8 cellular contexts compared by ENCODE assay signal in the genomic region with DNA sequence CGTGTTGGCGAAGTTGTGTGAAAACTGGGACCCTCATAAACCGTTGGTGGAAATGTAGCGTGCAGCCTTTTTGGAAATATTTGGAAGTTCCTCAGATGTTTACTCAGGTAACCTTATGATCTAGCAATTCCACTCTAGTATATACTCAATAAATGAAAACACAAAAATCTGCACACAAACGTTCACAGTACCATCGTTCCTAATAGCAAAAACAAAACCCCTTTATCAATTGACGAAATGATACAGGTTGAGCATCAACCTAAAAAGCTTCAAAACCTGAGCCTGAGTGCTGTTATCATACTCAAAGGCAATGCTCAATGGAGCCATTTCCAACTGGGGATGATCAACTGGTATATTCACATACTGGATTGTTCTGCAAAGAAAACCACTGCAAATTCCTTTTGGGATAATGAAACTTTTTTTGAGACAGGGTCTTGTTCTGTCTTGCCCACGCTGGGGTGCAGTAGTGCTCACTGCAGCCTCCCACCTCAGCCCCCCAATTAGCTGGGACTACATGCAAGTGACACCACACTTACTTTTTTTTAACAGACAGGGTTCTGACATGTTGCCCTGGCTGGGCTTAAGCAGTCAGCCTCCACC. TPM values are rescaled to one million over a fixed set of nuclear protein-coding genes. Genes with fewer than 3 reads are reported as not detected.
DNase-seq lines count a peak whose midpoint lies in the region; ATAC-seq and TF ChIP-seq lines count a peak whose summit lies in the region.

No MANE protein-coding gene starts in this region.

- H3K4me1 Mint-ChIP-seq in activated naive CD4-positive, alpha-beta T cell treated with anti-CD3 and anti-CD28 coated beads for 36 hours (ENCODE audit: low read depth): peaks cover 66% of the 10 kb centered on the region

- peaks cover 12% of the 10 kb centered on the region for H3K4me1 ChIP-seq in cardiac muscle cell (ENCODE audit: low read depth)
- H3K4me1 ChIP-seq in left lung: peaks cover 26 to 65% of the 10 kb centered on the region in 2 donors
- H3K4me1 ChIP-seq in transverse colon: peaks cover 16 to 53% (median 36%) of the 10 kb centered on the region in 4 donors

- peaks cover 39% of the 10 kb centered on the region for H3K36me3 ChIP-seq in cardiac muscle cell
- peaks cover 7 to 48% of the 10 kb centered on the region in 2 donors for H3K36me3 ChIP-seq in left lung
- H3K36me3 ChIP-seq in transverse colon: peaks cover 0 to 31% (median 12%) of the 10 kb centered on the region in 4 donors

- in situ Hi-C loops in transverse colon (cut with MboI; ENCODE audit: low pct_ligation_motif_present in 1 of 4, low pct_unique_long_range_greater_than_20kb in 1 of 4, low sequenced_read_pairs in 3 of 4): loop anchor here in 1 of 4 donors (25.0 kb wide), 1 partner anchor 799 kb away; the partner anchor contains the start of genes CXXC1 and MBD1

- no peak for TF ChIP-seq EP300 in transverse colon (IDR thresholded peaks at IDR 0.05; ENCODE audit: low read depth)

- H3K27me3 ChIP-seq in cardiac muscle cell (no peaks in the 10 kb centered on the region), left lung (no peaks in the 10 kb centered on the region), transverse colon (no peaks in the 10 kb centered on the region)

- CTCF ChIA-PET in activated naive CD4-positive, alpha-beta T cell treated with anti-CD3 and anti-CD28 coated beads for 36 hours (lab: Charles Lee): interaction anchor here (0.6 kb wide), 1 partner anchor 32 kb away, joined by 5 read pairs; no protein-coding TSS in a partner anchor

- H3K27me3 Mint-ChIP-seq in activated naive CD4-positive, alpha-beta T cell treated with anti-CD3 and anti-CD28 coated beads for 36 hours (ENCODE audit: low read depth): no peaks in the 10 kb centered on the region

- H3K36me3 Mint-ChIP-seq in activated naive CD4-positive, alpha-beta T cell treated with anti-CD3 and anti-CD28 coated beads for 36 hours (ENCODE audit: low read depth): peaks cover 63% of the 10 kb centered on the region

- DNase-seq in cardiac muscle cell (ENCODE audit: low read depth in 1 of 2, low spot score in 1 of 2) (peak in 1 of 2 donors; percentile 10), left ventricle myocardium superior (no peak), left lung (no peak), transverse colon (no peak), putamen (ENCODE audit: low spot score) (no peak), lower leg skin (ENCODE audit: low spot score in 2 of 2) (no peak), NCI-H128 (lab: John Stamatoyannopoulos, UW; ENCODE audit: unreplicated experiment) (no peak)
- no peak for DNase-seq in activated naive CD4-positive, alpha-beta T cell treated with anti-CD3 and anti-CD28 coated beads for 36 hours

- H3K4me3 ChIP-seq in cardiac muscle cell: peak overlapping the region; percentile 68
- peak overlapping the region in 1 of 2 donors; percentile 56 for H3K4me3 ChIP-seq in left lung
- H3K4me3 ChIP-seq in transverse colon: peak overlapping the region; percentile 55 to 95 (median 70)
- H3K4me3 ChIP-seq in lower leg skin (ENCODE audit: low read depth, poor library complexity, severe bottlenecking): no peak overlapping the region

- no peaks in the 10 kb centered on the region for H3K9me3 Mint-ChIP-seq in activated naive CD4-positive, alpha-beta T cell treated with anti-CD3 and anti-CD28 coated beads for 36 hours

- 56 to 68% methylated on average over 7 to 8 of the region's 8 CpGs for WGBS in transverse colon (ENCODE audit: low coverage in 1 of 2), 2 donors
- 71 to 74% methylated on average over 8 of the region's 8 CpGs for WGBS in lower leg skin, 2 donors

- ATAC-seq in left ventricle myocardium superior (no peak), left lung (no peak)

- no peak for TF ChIP-seq POLR2A in transverse colon (IDR thresholded peaks at IDR 0.05)
- no peak for TF ChIP-seq POLR2A in lower leg skin (IDR thresholded peaks at IDR 0.05)

- intact Hi-C loops in left ventricle myocardium superior (cut with micrococcal nuclease): no loop called here
- intact Hi-C loops in activated naive CD4-positive, alpha-beta T cell treated with anti-CD3 and anti-CD28 coated beads for 36 hours (cut with micrococcal nuclease): loop anchor here (1.0 to 5.0 kb wide), 5 partner anchors 28 to 887 kb away; partner anchors contain the start of genes ACAA2, DYM and SKA1
- intact Hi-C loops in left lung (cut with DNase I): no loop called here
- intact Hi-C loops in transverse colon (cut with DNase I; ENCODE audit: low total_unique reads): no loop called here
- intact Hi-C loops in lower leg skin (cut with DNase I; ENCODE audit: low total_unique reads): no loop called here

- H3K27ac ChIP-seq in cardiac muscle cell (peak overlapping the region; percentile 87), left lung (peak overlapping the region; percentile 95 to 97), transverse colon (peak overlapping the region; percentile 95 to 99 (median 97))

- TF ChIP-seq CTCF in cardiac muscle cell (IDR thresholded peaks at IDR 0.05; ENCODE audit: low read depth, low read length) (no peak), left lung (IDR thresholded peaks at IDR 0.05) (no peak), transverse colon (IDR thresholded peaks at IDR 0.05) (no peak), lower leg skin (IDR thresholded peaks at IDR 0.05) (no peak)

- peak overlapping the region; percentile 94 for H3K4me3 Mint-ChIP-seq in activated naive CD4-positive, alpha-beta T cell treated with anti-CD3 and anti-CD28 coated beads for 36 hours

- H3K9me3 ChIP-seq in cardiac muscle cell (ENCODE audit: low read depth) (no peaks in the 10 kb centered on the region), left lung (no peaks in the 10 kb centered on the region), transverse colon (no peaks in the 10 kb centered on the region)

- peak overlapping the region; percentile 94 for H3K27ac Mint-ChIP-seq in activated naive CD4-positive, alpha-beta T cell treated with anti-CD3 and anti-CD28 coated beads for 36 hours

RNA-seq across cellular contexts. Expression of gene C18orf32, which starts 0.8 kb away (rescaled TPM):
- total RNA-seq in cardiac muscle cell (22.5 and 40.0 TPM in 2 replicates), left ventricle myocardium superior (49.3 TPM), left lung (10 to 100 TPM; 65.2 to 78.6 TPM), transverse colon (10 to 100 TPM in 3 of 4 donors, 1 to 10 TPM in 1; 10.0 to 50.2 (median 28.1) TPM), lower leg skin (10 to 100 TPM; 16.5 to 37.1 (median 31.3) TPM)
- polyA plus RNA-seq in cardiac muscle cell: 97.6 and 109 TPM in 2 replicates
- total RNA-seq in activated naive CD4-positive, alpha-beta T cell treated with anti-CD3 and anti-CD28 coated beads for 36 hours: 10 to 100 TPM; 24.1 to 26.6 TPM

RNA-seq across cellular contexts. Expression of gene RPL17, which starts 4.5 kb away (rescaled TPM):
- 1,792 and 1,922 TPM in 2 replicates for total RNA-seq in cardiac muscle cell
- polyA plus RNA-seq in cardiac muscle cell: 737 and 809 TPM in 2 replicates
- total RNA-seq in left ventricle myocardium superior: 739 TPM
- total RNA-seq in activated naive CD4-positive, alpha-beta T cell treated with anti-CD3 and anti-CD28 coated beads for 36 hours: 1,000 to 10,000 TPM; 2,807 to 2,916 TPM
- total RNA-seq in left lung: 1,000 to 10,000 TPM; 1,308 to 1,365 TPM
- 1,000 to 10,000 TPM in 3 of 4 donors, 100 to 1,000 TPM in 1; 990 to 2,109 (median 1,575) TPM for total RNA-seq in transverse colon
- 1,000 to 10,000 TPM; 1,336 to 2,420 (median 1,807) TPM for total RNA-seq in lower leg skin

RNA-seq across cellular contexts. Expression of gene DYM, which starts 27.4 kb away (rescaled TPM):
- 90.2 and 189 TPM in 2 replicates for total RNA-seq in cardiac muscle cell
- polyA plus RNA-seq in cardiac muscle cell: 43.6 and 52.3 TPM in 2 replicates
- total RNA-seq in left ventricle myocardium superior: 54.1 TPM
- 10 to 100 TPM; 60.2 to 61.2 TPM for total RNA-seq in activated naive CD4-positive, alpha-beta T cell treated with anti-CD3 and anti-CD28 coated beads for 36 hours
- 10 to 100 TPM; 55.0 to 64.2 TPM for total RNA-seq in left lung
- total RNA-seq in transverse colon: 100 to 1,000 TPM in 2 of 4 donors, 10 to 100 TPM in 2; 51.1 to 378 (median 127) TPM
- total RNA-seq in lower leg skin: 10 to 100 TPM; 29.0 to 67.1 (median 54.3) TPM
